Comparison of ENCODE assay signal across 33 cellular contexts in genomic region chr13:46076827-46077226, GRCh38. TPM values are rescaled to one million over a fixed set of nuclear protein-coding genes. Genes with fewer than 3 reads are reported as not detected.
"Had no signal": no experiment of that assay in that cellular context is flagged by ENCODE, and none has a peak within 500 bp of the region (broad histone marks: within the 10 kb centered on the region; RNA-seq: fewer than 3 reads in every experiment).

No MANE protein-coding gene starts in this region.

- DNase-seq: natural killer cell; occipital lobe; ovary; posterior cingulate gyrus; psoas muscle; right cardiac atrium; spleen; stimulated activated CD4-positive, alpha-beta T cell treated with anti-CD3 and anti-CD28 coated beads, Interleukin-12 subunit alpha, Interleukin-12 subunit beta, amount 100 ng/mL, for 4 hours; stimulated activated CD4-positive, alpha-beta T cell treated with anti-CD3 and anti-CD28 coated beads, Interleukin-1b, Interleukin-23, amount 100 ng/mL, for 48 hours; stimulated activated CD4-positive, alpha-beta T cell treated with anti-CD3 and anti-CD28 coated beads, Interleukin-4, amount 100 ng/mL, for 1 hour; stimulated activated CD4-positive, alpha-beta T cell treated with anti-CD3 and anti-CD28 coated beads, Interleukin-4, amount 100 ng/mL, for 4 hours; stimulated activated CD8-positive, alpha-beta memory T cell treated with anti-CD3 and anti-CD28 coated beads, Interleukin-4, amount 100 ng/mL, for 48 hours; stimulated activated naive CD4-positive, alpha-beta T cell; stimulated activated naive CD8-positive, alpha-beta T cell treated with anti-CD3 and anti-CD28 coated beads, Interleukin-15, amount 100 ng/mL, for 72 hours; stimulated activated naive CD8-positive, alpha-beta T cell treated with anti-CD3 and anti-CD28 coated beads, Interleukin-15, Interleukin-2, amounts not matched to agents 100 U/mL and 50 U/mL, for 24 hours; substantia nigra; testis; tibial artery; transverse colon; upper lobe of right lung; uterus had no signal

- H3K9ac ChIP-seq: neural progenitor cell, parathyroid adenoma had no signal

- H3K4me2 ChIP-seq: neural progenitor cell, smooth muscle cell had no signal

- H3K9me3 ChIP-seq: ovary, psoas muscle, spleen, suprapubic skin, testis, tibial artery, transverse colon, upper lobe of right lung, uterus had no signal

- H3K79me2 ChIP-seq: parathyroid adenoma had no signal

- H3K4me3 ChIP-seq: neural progenitor cell, ovary, psoas muscle, skin epidermis, smooth muscle cell, spleen, suprapubic skin, testis, tibial artery, transverse colon, upper lobe of right lung, uterus had no signal

- H3K36me3 ChIP-seq: neural progenitor cell, ovary, spleen, suprapubic skin, tibial artery, transverse colon, upper lobe of right lung, uterus had no signal

- ATAC-seq: natural killer cell; psoas muscle; right cardiac atrium; sciatic nerve; stimulated activated memory B cell treated with anti-CD40 and anti-IgM and Interleukin-4, amounts not matched to agents 10 μg/mL and 1 μg/mL and 100 μg/mL, for 72 hours; stimulated activated naive CD8-positive, alpha-beta T cell treated with anti-CD3 and anti-CD28 coated beads, Interleukin-15, amount 100 ng/mL, for 72 hours; stimulated activated naive CD8-positive, alpha-beta T cell treated with anti-CD3 and anti-CD28 coated beads, Interleukin-15, Interleukin-2, amounts not matched to agents 100 U/mL and 50 U/mL, for 24 hours; upper lobe of right lung had no signal

- H3K27ac ChIP-seq: neural progenitor cell, ovary, parathyroid adenoma, psoas muscle, skin epidermis, spleen, suprapubic skin, testis, tibial artery, transverse colon, upper lobe of right lung, uterus had no signal

- H2AFZ ChIP-seq: neural progenitor cell, parathyroid adenoma had no signal

- H3K4me1 ChIP-seq: neural progenitor cell, parathyroid adenoma, psoas muscle, spleen, suprapubic skin, testis, tibial artery, transverse colon, upper lobe of right lung, uterus had no signal

- H3K27me3 ChIP-seq: neural progenitor cell, ovary, spleen, suprapubic skin, testis, tibial artery, transverse colon, upper lobe of right lung, uterus had no signal

RNA-seq across cellular contexts. Expression of gene CPB2, which starts 28.0 kb away (rescaled TPM):
- total RNA-seq: natural killer cell, occipital lobe, osteoblast, progenitor cell of endocrine pancreas, psoas muscle, renal cortical epithelial cell, right cardiac atrium, sciatic nerve, smooth muscle cell, spleen, testis, transverse colon, urinary bladder had no signal
- polyA plus RNA-seq: neural cell, ovary, psoas muscle, right cardiac atrium, spleen had no signal
